Comparison of ENCODE assay signal across 8 cellular contexts in genomic region chr20:36465109-36466080, GRCh38.
DNase-seq lines count a peak whose midpoint lies in the region; ATAC-seq and TF ChIP-seq lines count a peak whose summit lies in the region.

No MANE protein-coding gene starts in this region.

- H3K4me3 ChIP-seq in dorsolateral prefrontal cortex, result peak overlapping the region in 13 of 59 donors; percentile 3 to 30 (median 17)
- H3K4me3 ChIP-seq in muscle layer of duodenum (ENCODE audit: low read depth in 1 of 2, low read length in 2 of 2), result peak overlapping the region in 1 of 2 donors; percentile 27

- H3K27ac ChIP-seq in dorsolateral prefrontal cortex (peak overlapping the region in 55 of 59 donors; percentile 1 to 95 (median 81)), muscle layer of duodenum (ENCODE audit: low read length) (peak overlapping the region; percentile 83)

- no peaks in the 10 kb centered on the region for H3K27me3 ChIP-seq in dorsolateral prefrontal cortex
- H3K27me3 ChIP-seq in muscle layer of duodenum (ENCODE audit: low read depth, low read length), result no peaks in the 10 kb centered on the region

- ATAC-seq in GM18511 (IDR thresholded peaks at IDR 0.05; ENCODE audit: unreplicated experiment), result no peak
- no peak for ATAC-seq in GM21786 (IDR thresholded peaks at IDR 0.05; ENCODE audit: unreplicated experiment)

- peaks cover 1 to 8% (median 4%) of the 10 kb centered on the region in 3 donors for H3K27me3 Mint-ChIP-seq in CD14-positive monocyte (ENCODE audit: low read depth in 3 of 3)
- peaks cover 2% of the 10 kb centered on the region for H3K27me3 Mint-ChIP-seq in activated CD4-positive, alpha-beta T cell treated with anti-CD3 and anti-CD28 coated beads, Interleukin-2, amount 10 ng/mL, durations not matched to agents 24 days and 14 days
- H3K27me3 Mint-ChIP-seq in type B pancreatic cell, result no peaks in the 10 kb centered on the region

- no peak for DNase-seq in CD14-positive monocyte (ENCODE audit: low spot score)
- DNase-seq in Kasumi-1 (lab: John Stamatoyannopoulos, UW), result peak; percentile 19 to 39
- DNase-seq in activated CD4-positive, alpha-beta T cell treated with anti-CD3 and anti-CD28 coated beads, Interleukin-2, amount 10 ng/mL, durations not matched to agents 24 days and 14 days, result peak; percentile 78
- DNase-seq in dorsolateral prefrontal cortex, result peak in 2 of 10 donors; percentile 42 to 69
- DNase-seq in type B pancreatic cell (ENCODE audit: extremely low spot score, unreplicated experiment), result no peak

- H3K4me1 Mint-ChIP-seq in CD14-positive monocyte (peaks cover 68% of the 10 kb centered on the region), type B pancreatic cell (ENCODE audit: unreplicated experiment) (peaks cover 55% of the 10 kb centered on the region)
- peaks cover 71% of the 10 kb centered on the region for H3K4me1 Mint-ChIP-seq in activated CD4-positive, alpha-beta T cell treated with anti-CD3 and anti-CD28 coated beads, Interleukin-2, amount 10 ng/mL, durations not matched to agents 24 days and 14 days

- no peaks in the 10 kb centered on the region for H3K9me3 ChIP-seq in muscle layer of duodenum (ENCODE audit: control insufficient read depth in 1 of 2, low read length in 2 of 2)

- H3K36me3 ChIP-seq in muscle layer of duodenum (ENCODE audit: control insufficient read depth in 1 of 2, insufficient read depth in 2 of 2, low read length in 2 of 2), result peaks cover 0 to 13% of the 10 kb centered on the region in 2 donors

- H3K9me3 Mint-ChIP-seq in CD14-positive monocyte (peaks cover 0 to 3% (median 0%) of the 10 kb centered on the region in 7 donors), type B pancreatic cell (no peaks in the 10 kb centered on the region)
- H3K9me3 Mint-ChIP-seq in activated CD4-positive, alpha-beta T cell treated with anti-CD3 and anti-CD28 coated beads, Interleukin-2, amount 10 ng/mL, durations not matched to agents 24 days and 14 days, result no peaks in the 10 kb centered on the region

- intact Hi-C loops in CD14-positive monocyte (cut with micrococcal nuclease), result loop anchor here (2.0 to 10.0 kb wide), 2 partner anchors 139 to 309 kb away; partner anchors contain the start of genes DSN1 (in 1 of the 2) and RAB5IF (in 1 of the 2)
- intact Hi-C loops in activated CD4-positive, alpha-beta T cell treated with anti-CD3 and anti-CD28 coated beads, Interleukin-2, amount 10 ng/mL, durations not matched to agents 24 days and 14 days (cut with micrococcal nuclease), result loop anchor here (2.0 to 10.0 kb wide), 7 partner anchors 27 to 1059 kb away; partner anchors contain the start of genes BLCAP, NDRG3, NNAT and PHF20
- intact Hi-C loops in dorsolateral prefrontal cortex (cut with DNase I), result no loop called here

- H3K4me3 Mint-ChIP-seq in CD14-positive monocyte, result no peak overlapping the region
- peak overlapping the region; percentile 68 for H3K4me3 Mint-ChIP-seq in activated CD4-positive, alpha-beta T cell treated with anti-CD3 and anti-CD28 coated beads, Interleukin-2, amount 10 ng/mL, durations not matched to agents 24 days and 14 days
- peak overlapping the region; percentile 80 for H3K4me3 Mint-ChIP-seq in type B pancreatic cell

- peaks cover 42 to 76% of the 10 kb centered on the region in 2 donors for H3K4me1 ChIP-seq in muscle layer of duodenum (ENCODE audit: control insufficient read depth in 1 of 2, insufficient read depth in 2 of 2, low read length in 2 of 2)

- H3K36me3 Mint-ChIP-seq in CD14-positive monocyte (peaks cover 10 to 20% of the 10 kb centered on the region in 2 donors), type B pancreatic cell (no peaks in the 10 kb centered on the region)
- peaks cover 4% of the 10 kb centered on the region for H3K36me3 Mint-ChIP-seq in activated CD4-positive, alpha-beta T cell treated with anti-CD3 and anti-CD28 coated beads, Interleukin-2, amount 10 ng/mL, durations not matched to agents 24 days and 14 days (ENCODE audit: low read depth)

- TF ChIP-seq CTCF in CD14-positive monocyte (IDR thresholded peaks at IDR 0.05), result no peak
- TF ChIP-seq CTCF in dorsolateral prefrontal cortex (IDR thresholded peaks at IDR 0.05 in 54 of 56, conservative IDR thresholded peaks at IDR 0.05 in 2 of 56; ENCODE audit: low read depth in 1 of 56, partially characterized antibody in 56 of 56), result no peak
- TF ChIP-seq CTCF in type B pancreatic cell (conservative IDR thresholded peaks at IDR 0.05), result no peak

- H3K27ac Mint-ChIP-seq in CD14-positive monocyte, result peak overlapping the region; percentile 8 to 85 (median 69)
- peak overlapping the region; percentile 81 for H3K27ac Mint-ChIP-seq in activated CD4-positive, alpha-beta T cell treated with anti-CD3 and anti-CD28 coated beads, Interleukin-2, amount 10 ng/mL, durations not matched to agents 24 days and 14 days
- H3K27ac Mint-ChIP-seq in type B pancreatic cell, result peak overlapping the region; percentile 95

Comparison
In these comparisons a context has a peak if more than half of its experiments do, and no peak if none do; other contexts are left out.
1. DNase-seq: peak in Kasumi-1 (2 of 2) and activated CD4-positive, alpha-beta T cell treated with anti-CD3 and anti-CD28 coated beads, Interleukin-2, amount 10 ng/mL, durations not matched to agents 24 days and 14 days (single experiment); none in CD14-positive monocyte (single experiment) and type B pancreatic cell (single experiment).
2. H3K4me3 Mint-ChIP-seq: peak in activated CD4-positive, alpha-beta T cell treated with anti-CD3 and anti-CD28 coated beads, Interleukin-2, amount 10 ng/mL, durations not matched to agents 24 days and 14 days (single experiment) and type B pancreatic cell (single experiment); none in CD14-positive monocyte (0 of 2).
3. intact Hi-C loops: an anchor here in CD14-positive monocyte (2.0 to 10.0 kb wide) and activated CD4-positive, alpha-beta T cell treated with anti-CD3 and anti-CD28 coated beads, Interleukin-2, amount 10 ng/mL, durations not matched to agents 24 days and 14 days (2.0 to 10.0 kb wide); none called in dorsolateral prefrontal cortex.
4. Peak in every context shown above with its lines, with median percentiles within 50 percentile points of each other: H3K27ac Mint-ChIP-seq.